ENCODE assay signal across 18 cellular contexts in the genomic region with DNA sequence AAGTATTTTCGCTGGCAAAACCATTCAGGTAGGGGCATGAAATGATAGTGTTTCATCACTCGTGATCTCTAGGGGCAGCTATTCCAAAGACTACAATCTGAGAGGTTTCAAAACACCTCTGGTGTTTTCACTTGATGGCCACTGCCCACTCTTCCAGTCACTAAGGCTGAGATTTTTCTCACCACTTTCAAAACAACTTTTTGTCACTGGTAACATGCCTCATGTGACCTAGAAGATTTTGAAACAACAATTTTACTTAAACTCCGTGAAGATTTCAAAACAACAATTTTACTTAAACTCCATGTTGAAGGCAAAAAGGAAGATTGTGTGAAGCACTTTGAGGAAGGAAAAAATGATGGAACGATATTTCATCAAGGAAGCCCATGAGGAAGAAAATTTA. TPM values are rescaled to one million over a fixed set of nuclear protein-coding genes. Genes with fewer than 3 reads are reported as not detected.
DNase-seq lines count a peak whose midpoint lies in the region; ATAC-seq and TF ChIP-seq lines count a peak whose summit lies in the region.
"Had no signal": no experiment of that assay in that cellular context is flagged by ENCODE, and none has a peak within 500 bp of the region (broad histone marks: within the 10 kb centered on the region; RNA-seq: fewer than 3 reads in every experiment).

No MANE protein-coding gene starts in this region.

- no peak for TF ChIP-seq CTCF in right atrium auricular region (IDR thresholded peaks at IDR 0.05)
- no peak for TF ChIP-seq CTCF in heart left ventricle (IDR thresholded peaks at IDR 0.05)
- TF ChIP-seq CTCF in WTC11 (IDR thresholded peaks at IDR 0.05), result no peak
- TF ChIP-seq CTCF in mesothelial cell of epicardium (IDR thresholded peaks at IDR 0.05; ENCODE audit: unreplicated experiment), result no peak

- no peak overlapping the region for H3K4me3 ChIP-seq in right atrium auricular region
- no peak overlapping the region for H3K4me3 ChIP-seq in heart left ventricle
- no peak overlapping the region for H3K4me3 ChIP-seq in SJCRH30
- H3K4me3 ChIP-seq: K562, mucosa of descending colon, ovary had no signal

- H3K4me1 ChIP-seq in right atrium auricular region, result peaks cover 0 to 19% of the 10 kb centered on the region in 2 donors
- peaks cover 0 to 50% (median 7%) of the 10 kb centered on the region in 12 donors for H3K4me1 ChIP-seq in heart left ventricle
- peaks cover 6% of the 10 kb centered on the region; the same call in 1 of the 2 replicates for H3K4me1 ChIP-seq in SJCRH30

- H3K36me3 Mint-ChIP-seq in WTC11, result peaks cover 4% of the 10 kb centered on the region; the same call in 1 of the 2 replicates
- no peaks in the 10 kb centered on the region for H3K36me3 Mint-ChIP-seq in mesothelial cell of epicardium

- peaks cover 2% of the 10 kb centered on the region; the same call in 1 of the 2 replicates for H3K4me1 Mint-ChIP-seq in WTC11
- no peaks in the 10 kb centered on the region for H3K4me1 Mint-ChIP-seq in mesothelial cell of epicardium

- no peak overlapping the region for H3K27ac Mint-ChIP-seq in WTC11
- H3K27ac Mint-ChIP-seq in mesothelial cell of epicardium, result no peak overlapping the region

- no peak for TF ChIP-seq POLR2A in heart left ventricle (IDR thresholded peaks at IDR 0.05)

- ATAC-seq in heart left ventricle (no peak), WTC11 (no peak), HG03521 (IDR thresholded peaks at IDR 0.05; ENCODE audit: unreplicated experiment) (no peak)
- ATAC-seq: K562, mucosa of descending colon had no signal

- peak overlapping the region; percentile 20 to 93 for H3K27ac ChIP-seq in right atrium auricular region
- H3K27ac ChIP-seq in heart left ventricle, result peak overlapping the region in 4 of 12 donors; percentile 35 to 96 (median 88)
- H3K27ac ChIP-seq in SJCRH30, result no peak overlapping the region
- H3K27ac ChIP-seq: ovary, VCaP had no signal

- intact Hi-C loops in heart left ventricle (cut with DNase I), result loop anchor here in 2 of 10 donors (2.0 kb wide), 2 partner anchors 17 to 19 kb away; partner anchors contain the start of gene TMBIM4 (in 1 of the 2)

- CTCF ChIA-PET in WTC11 (lab: Charles Lee), result no interaction called here

- H3K4me3 Mint-ChIP-seq in WTC11 (peak overlapping the region; percentile 62), mesothelial cell of epicardium (peak overlapping the region; percentile 2)

- POLR2A ChIA-PET in WTC11 (lab: Charles Lee), result no interaction called here

- H3K9me3 ChIP-seq in right atrium auricular region (no peaks in the 10 kb centered on the region), heart left ventricle (no peaks in the 10 kb centered on the region), SJCRH30 (replicated peaks) (peaks cover 5% of the 10 kb centered on the region; the same call in 1 of the 2 replicates)
- H3K9me3 ChIP-seq: mucosa of descending colon, ovary had no signal

- peaks cover 80% of the 10 kb centered on the region for H3K27me3 Mint-ChIP-seq in WTC11 (ENCODE audit: low read depth)
- H3K27me3 Mint-ChIP-seq in mesothelial cell of epicardium (ENCODE audit: low read depth), result peaks cover 70% of the 10 kb centered on the region

- H3K27me3 ChIP-seq in right atrium auricular region, result no peaks in the 10 kb centered on the region
- peaks cover 0 to 11% (median 0%) of the 10 kb centered on the region in 9 donors for H3K27me3 ChIP-seq in heart left ventricle
- no peaks in the 10 kb centered on the region for H3K27me3 ChIP-seq in SJCRH30
- H3K27me3 ChIP-seq: ovary had no signal

- no peaks in the 10 kb centered on the region for H3K36me3 ChIP-seq in right atrium auricular region
- no peaks in the 10 kb centered on the region for H3K36me3 ChIP-seq in heart left ventricle
- H3K36me3 ChIP-seq in SJCRH30, result peaks cover 10% of the 10 kb centered on the region
- H3K36me3 ChIP-seq: ovary had no signal

- 90 to 97% (median 93%) methylated on average over 4 of the region's 4 CpGs for WGBS in heart left ventricle, 4 donors

- no peak for DNase-seq in right atrium auricular region (ENCODE audit: low spot score)
- no peak for DNase-seq in heart left ventricle
- DNase-seq in WTC11 (ENCODE audit: low spot score), result no peak
- no peak for DNase-seq in mesothelial cell of epicardium (ENCODE audit: low spot score in 2 of 2, unreplicated experiment in 2 of 2)
- no peak for DNase-seq in NCI-H446 treated with DMSO at 0.1 percent for 48 hours (lab: John Stamatoyannopoulos, UW)
- DNase-seq in SJCRH30, result no peak
- DNase-seq: activated gamma-delta T cell treated with Interleukin-2 at 50 U/mL for 16 hours; GDM1; left cardiac atrium; mucosa of descending colon; MV-4-11; NCI-H1930; ovary; stimulated activated CD4-positive, alpha-beta T cell treated with anti-CD3 and anti-CD28 coated beads, Interleukin-1b, Interleukin-23, amount 100 ng/mL, for 48 hours; SW 1271 had no signal

- H3K9me3 Mint-ChIP-seq in WTC11 (peaks cover 7% of the 10 kb centered on the region), mesothelial cell of epicardium (peaks cover 6% of the 10 kb centered on the region)

TF ChIP-seq in WTC11, 78 proteins besides CTCF, POLR2A, EP300 and RAD21:
- TF ChIP-seq, protein P1, sequence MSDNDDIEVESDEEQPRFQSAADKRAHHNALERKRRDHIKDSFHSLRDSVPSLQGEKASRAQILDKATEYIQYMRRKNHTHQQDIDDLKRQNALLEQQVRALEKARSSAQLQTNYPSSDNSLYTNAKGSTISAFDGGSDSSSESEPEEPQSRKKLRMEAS (CRISPR knock-in tag; IDR thresholded peaks at IDR 0.05), result no peak
- no peak for TF ChIP-seq SP1 (CRISPR knock-in tag; conservative IDR thresholded peaks at IDR 0.05)
- TF ChIP-seq NFE2L1 (CRISPR knock-in tag; IDR thresholded peaks at IDR 0.05), result no peak
- TF ChIP-seq, protein P2, sequence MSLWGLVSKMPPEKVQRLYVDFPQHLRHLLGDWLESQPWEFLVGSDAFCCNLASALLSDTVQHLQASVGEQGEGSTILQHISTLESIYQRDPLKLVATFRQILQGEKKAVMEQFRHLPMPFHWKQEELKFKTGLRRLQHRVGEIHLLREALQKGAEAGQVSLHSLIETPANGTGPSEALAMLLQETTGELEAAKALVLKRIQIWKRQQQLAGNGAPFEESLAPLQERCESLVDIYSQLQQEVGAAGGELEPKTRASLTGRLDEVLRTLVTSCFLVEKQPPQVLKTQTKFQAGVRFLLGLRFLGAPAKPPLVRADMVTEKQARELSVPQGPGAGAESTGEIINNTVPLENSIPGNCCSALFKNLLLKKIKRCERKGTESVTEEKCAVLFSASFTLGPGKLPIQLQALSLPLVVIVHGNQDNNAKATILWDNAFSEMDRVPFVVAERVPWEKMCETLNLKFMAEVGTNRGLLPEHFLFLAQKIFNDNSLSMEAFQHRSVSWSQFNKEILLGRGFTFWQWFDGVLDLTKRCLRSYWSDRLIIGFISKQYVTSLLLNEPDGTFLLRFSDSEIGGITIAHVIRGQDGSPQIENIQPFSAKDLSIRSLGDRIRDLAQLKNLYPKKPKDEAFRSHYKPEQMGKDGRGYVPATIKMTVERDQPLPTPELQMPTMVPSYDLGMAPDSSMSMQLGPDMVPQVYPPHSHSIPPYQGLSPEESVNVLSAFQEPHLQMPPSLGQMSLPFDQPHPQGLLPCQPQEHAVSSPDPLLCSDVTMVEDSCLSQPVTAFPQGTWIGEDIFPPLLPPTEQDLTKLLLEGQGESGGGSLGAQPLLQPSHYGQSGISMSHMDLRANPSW (CRISPR knock-in tag; conservative IDR thresholded peaks at IDR 0.05; ENCODE audit: low read depth), result no peak
- TF ChIP-seq SMAD4 (CRISPR knock-in tag; IDR thresholded peaks at IDR 0.05), result no peak
- TF ChIP-seq, protein P3, sequence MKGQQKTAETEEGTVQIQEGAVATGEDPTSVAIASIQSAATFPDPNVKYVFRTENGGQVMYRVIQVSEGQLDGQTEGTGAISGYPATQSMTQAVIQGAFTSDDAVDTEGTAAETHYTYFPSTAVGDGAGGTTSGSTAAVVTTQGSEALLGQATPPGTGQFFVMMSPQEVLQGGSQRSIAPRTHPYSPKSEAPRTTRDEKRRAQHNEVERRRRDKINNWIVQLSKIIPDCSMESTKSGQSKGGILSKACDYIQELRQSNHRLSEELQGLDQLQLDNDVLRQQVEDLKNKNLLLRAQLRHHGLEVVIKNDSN (CRISPR knock-in tag; IDR thresholded peaks at IDR 0.05), result no peak
- TF ChIP-seq E2F1 (CRISPR knock-in tag; IDR thresholded peaks at IDR 0.05), result no peak
- no peak for TF ChIP-seq TEAD4 (CRISPR knock-in tag; IDR thresholded peaks at IDR 0.05)

RNA-seq across cellular contexts. Expression of gene IRAK3, which starts 1.2 kb away (rescaled TPM):
- total RNA-seq in right atrium auricular region, result 10 to 100 TPM; 12.3 to 15.8 TPM
- total RNA-seq in heart left ventricle, result 10 to 100 TPM in 1 of 9 donors, 1 to 10 TPM in 8; 3.0 to 11.4 (median 5.7) TPM
- 1 to 10 TPM; 2.2 to 3.6 TPM for polyA plus RNA-seq in heart left ventricle
- total RNA-seq in WTC11 (2021), result 0.70 to 0.92 TPM (median 0.89 TPM) in 3 replicates
- total RNA-seq in mesothelial cell of epicardium, result 1.5 to 2.2 TPM (median 1.9 TPM) in 3 replicates
- 49.8 and 57.3 TPM in 2 replicates for total RNA-seq in SJCRH30 (2014; rRNA removed; shearing (Covaris generic))

RNA-seq across cellular contexts. Expression of gene TMBIM4, which starts 18.0 kb away (rescaled TPM):
- total RNA-seq in right atrium auricular region (100 to 1,000 TPM; 107 to 139 TPM), heart left ventricle (100 to 1,000 TPM in 1 of 9 donors, 10 to 100 TPM in 8; 52.2 to 131 (median 85.3) TPM), WTC11 (2021) (29.8 to 41.9 TPM (median 37.8 TPM) in 3 replicates), mesothelial cell of epicardium (31.0 to 31.9 TPM (median 31.4 TPM) in 3 replicates)
- polyA plus RNA-seq in heart left ventricle, result 100 to 1,000 TPM in 1 of 2 donors, 10 to 100 TPM in 1; 91.2 to 129 TPM
- 66.8 and 75.5 TPM in 2 replicates for total RNA-seq in SJCRH30 (2014; rRNA removed; shearing (Covaris generic))

RNA-seq across cellular contexts. Expression of gene LLPH, which starts 57.3 kb away (rescaled TPM):
- total RNA-seq in right atrium auricular region (10 to 100 TPM in 1 of 2 donors, 1 to 10 TPM in 1; 7.0 to 10.1 TPM), heart left ventricle (10 to 100 TPM in 7 of 9 donors, 1 to 10 TPM in 2; 5.0 to 36.4 (median 18.3) TPM), WTC11 (2021) (26.5 to 31.5 TPM (median 29.7 TPM) in 3 replicates), mesothelial cell of epicardium (21.0 to 22.8 TPM (median 22.8 TPM) in 3 replicates)
- polyA plus RNA-seq in heart left ventricle, result 10 to 100 TPM; 11.4 to 49.1 TPM
- 45.9 and 51.9 TPM in 2 replicates for total RNA-seq in SJCRH30 (2014; rRNA removed; shearing (Covaris generic))
